7 cellular contexts compared by ENCODE assay signal in the genomic region with DNA sequence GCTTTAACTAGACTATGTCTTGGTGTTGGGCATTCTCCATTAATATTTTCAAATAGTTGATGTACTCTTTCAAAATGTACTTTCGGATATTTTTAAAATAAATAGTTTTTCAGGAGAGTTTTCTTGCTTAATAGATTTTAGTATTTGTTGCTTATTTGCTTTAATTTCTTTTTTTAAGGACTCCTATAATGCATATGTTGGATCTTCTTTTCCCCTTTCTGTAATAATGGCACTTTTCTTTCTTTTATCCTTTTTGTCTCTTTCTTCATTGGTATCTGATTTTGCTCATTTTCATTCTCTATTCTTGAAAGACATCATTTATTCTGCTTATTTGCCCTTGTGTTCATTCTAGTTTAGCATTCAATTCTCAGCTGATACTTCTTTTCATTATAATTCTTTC.
"Had no signal": no experiment of that assay in that cellular context is flagged by ENCODE, and none has a peak within 500 bp of the region (broad histone marks: within the 10 kb centered on the region; RNA-seq: fewer than 3 reads in every experiment).

No MANE protein-coding gene starts in this region.

- ATAC-seq: GM23338, K562 had no signal

- H3K4me3 ChIP-seq: GM23338, K562 had no signal

- DNase-seq: H9, HCEC 1CT, HFFc6, IMR-90, KG1 had no signal
